Comparison of ENCODE assay signal across 1 cellular context in the genomic region with DNA sequence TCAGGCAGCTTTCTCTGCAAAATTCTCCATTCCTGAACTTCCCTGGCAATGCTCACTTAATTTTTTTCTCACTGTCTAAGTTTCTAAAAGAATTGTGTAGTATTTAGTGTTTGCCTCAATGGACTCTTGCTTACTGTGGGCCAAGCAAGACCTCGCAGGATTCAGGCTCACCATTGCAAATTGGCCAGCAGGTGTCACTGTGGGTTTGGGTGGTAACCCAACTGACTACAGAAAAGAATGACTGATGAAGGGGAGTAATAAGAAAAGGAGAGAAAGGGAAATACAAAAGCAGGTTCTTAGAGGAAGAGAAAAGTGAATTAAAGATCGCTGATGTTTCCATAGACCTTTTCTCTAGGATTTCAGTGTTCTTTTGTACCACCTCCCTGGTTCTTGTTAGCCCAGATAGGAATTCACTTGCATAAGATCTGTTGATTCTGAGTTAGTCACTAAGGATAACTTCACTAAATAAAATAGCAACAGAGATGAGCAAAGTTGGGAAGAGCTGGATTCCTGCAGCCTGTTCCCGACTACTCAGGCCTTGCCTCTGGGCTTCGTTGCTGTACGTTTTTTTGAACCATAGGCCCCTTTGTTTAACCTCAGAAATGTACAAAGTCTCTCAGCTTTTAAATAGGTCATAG.
A peak's percentile ranks its signal among the peaks of the same experiment; 100 is the strongest.
TF ChIP-seq lines count a peak whose summit lies in the region.

No MANE protein-coding gene starts in this region.

TF ChIP-seq in HEK293, 187 proteins besides CTCF, POLR2A, EP300 and RAD21 (continued from another document):
- TF ChIP-seq, protein P1, sequence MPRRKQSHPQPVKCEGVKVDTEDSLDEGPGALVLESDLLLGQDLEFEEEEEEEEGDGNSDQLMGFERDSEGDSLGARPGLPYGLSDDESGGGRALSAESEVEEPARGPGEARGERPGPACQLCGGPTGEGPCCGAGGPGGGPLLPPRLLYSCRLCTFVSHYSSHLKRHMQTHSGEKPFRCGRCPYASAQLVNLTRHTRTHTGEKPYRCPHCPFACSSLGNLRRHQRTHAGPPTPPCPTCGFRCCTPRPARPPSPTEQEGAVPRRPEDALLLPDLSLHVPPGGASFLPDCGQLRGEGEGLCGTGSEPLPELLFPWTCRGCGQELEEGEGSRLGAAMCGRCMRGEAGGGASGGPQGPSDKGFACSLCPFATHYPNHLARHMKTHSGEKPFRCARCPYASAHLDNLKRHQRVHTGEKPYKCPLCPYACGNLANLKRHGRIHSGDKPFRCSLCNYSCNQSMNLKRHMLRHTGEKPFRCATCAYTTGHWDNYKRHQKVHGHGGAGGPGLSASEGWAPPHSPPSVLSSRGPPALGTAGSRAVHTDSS (tag by site-specific recombination; IDR thresholded peaks at IDR 0.05) = no peak
- peak; percentile 88 for TF ChIP-seq ZNF2 (tag by site-specific recombination; IDR thresholded peaks at IDR 0.05)
- no peak for TF ChIP-seq ZEB2 (tag by site-specific recombination; IDR thresholded peaks at IDR 0.05)
- no peak for TF ChIP-seq ZNF132 (tag by site-specific recombination; IDR thresholded peaks at IDR 0.05; ENCODE audit: borderline replicate concordance)
- no peak for TF ChIP-seq ZNF600 (tag by site-specific recombination; IDR thresholded peaks at IDR 0.05)
- TF ChIP-seq ZBTB48 (tag by site-specific recombination; IDR thresholded peaks at IDR 0.05) = no peak
- TF ChIP-seq ZNF394 (tag by site-specific recombination; IDR thresholded peaks at IDR 0.05; ENCODE audit: borderline replicate concordance) = no peak
- no peak for TF ChIP-seq ZNF335 (tag by site-specific recombination; conservative IDR thresholded peaks at IDR 0.05)
- TF ChIP-seq, protein P2, sequence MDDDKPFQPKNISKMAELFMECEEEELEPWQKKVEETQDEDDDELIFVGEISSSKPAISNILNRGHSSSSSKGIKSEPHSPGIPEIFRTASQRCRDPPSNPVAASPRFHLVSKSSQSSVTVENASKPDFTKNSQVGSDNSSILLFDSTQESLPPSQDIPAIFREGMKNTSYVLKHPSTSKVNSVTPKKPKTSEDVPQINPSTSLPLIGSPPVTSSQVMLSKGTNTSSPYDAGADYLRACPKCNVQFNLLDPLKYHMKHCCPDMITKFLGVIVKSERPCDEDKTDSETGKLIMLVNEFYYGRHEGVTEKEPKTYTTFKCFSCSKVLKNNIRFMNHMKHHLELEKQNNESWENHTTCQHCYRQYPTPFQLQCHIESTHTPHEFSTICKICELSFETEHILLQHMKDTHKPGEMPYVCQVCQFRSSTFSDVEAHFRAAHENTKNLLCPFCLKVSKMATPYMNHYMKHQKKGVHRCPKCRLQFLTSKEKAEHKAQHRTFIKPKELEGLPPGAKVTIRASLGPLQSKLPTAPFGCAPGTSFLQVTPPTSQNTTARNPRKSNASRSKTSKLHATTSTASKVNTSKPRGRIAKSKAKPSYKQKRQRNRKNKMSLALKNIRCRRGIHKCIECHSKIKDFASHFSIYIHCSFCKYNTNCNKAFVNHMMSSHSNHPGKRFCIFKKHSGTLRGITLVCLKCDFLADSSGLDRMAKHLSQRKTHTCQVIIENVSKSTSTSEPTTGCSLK (tag by site-specific recombination; IDR thresholded peaks at IDR 0.05) = no peak
- TF ChIP-seq GLIS2 (tag by site-specific recombination; IDR thresholded peaks at IDR 0.05) = no peak
- no peak for TF ChIP-seq ZNF514 (tag by site-specific recombination; IDR thresholded peaks at IDR 0.05)
- TF ChIP-seq ZNF660 (tag by site-specific recombination; IDR thresholded peaks at IDR 0.05) = 0 out of 2 replicates have a peak, but pooled peaks have one; percentile 35
- TF ChIP-seq ZNF140 (tag by site-specific recombination; IDR thresholded peaks at IDR 0.05) = no peak
- TF ChIP-seq ZNF416 (tag by site-specific recombination; IDR thresholded peaks at IDR 0.05) = no peak
- TF ChIP-seq, protein P3, sequence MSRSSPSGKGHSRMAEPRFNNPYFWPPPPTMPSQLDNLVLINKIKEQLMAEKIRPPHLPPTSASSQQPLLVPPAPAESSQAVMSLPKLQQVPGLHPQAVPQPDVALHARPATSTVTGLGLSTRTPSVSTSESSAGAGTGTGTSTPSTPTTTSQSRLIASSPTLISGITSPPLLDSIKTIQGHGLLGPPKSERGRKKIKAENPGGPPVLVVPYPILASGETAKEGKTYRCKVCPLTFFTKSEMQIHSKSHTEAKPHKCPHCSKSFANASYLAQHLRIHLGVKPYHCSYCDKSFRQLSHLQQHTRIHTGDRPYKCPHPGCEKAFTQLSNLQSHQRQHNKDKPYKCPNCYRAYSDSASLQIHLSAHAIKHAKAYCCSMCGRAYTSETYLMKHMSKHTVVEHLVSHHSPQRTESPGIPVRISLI (tag by site-specific recombination; IDR thresholded peaks at IDR 0.05) = no peak
- TF ChIP-seq SCRT2 (tag by site-specific recombination; IDR thresholded peaks at IDR 0.05) = 0 out of 2 replicates have a peak, but pooled peaks have one; percentile 35
- no peak for TF ChIP-seq ZNF624 (tag by site-specific recombination; IDR thresholded peaks at IDR 0.05)
- TF ChIP-seq ZBTB7A (tag by site-specific recombination; IDR thresholded peaks at IDR 0.05; ENCODE audit: low read depth) = no peak
- no peak for TF ChIP-seq ZNF292 (tag by site-specific recombination; IDR thresholded peaks at IDR 0.05; ENCODE audit: borderline replicate concordance, low read depth)
- TF ChIP-seq ZNF658 (tag by site-specific recombination; IDR thresholded peaks at IDR 0.05) = no peak
- no peak for TF ChIP-seq ZNF37A (tag by site-specific recombination; IDR thresholded peaks at IDR 0.05)
- TF ChIP-seq ZNF776 (tag by site-specific recombination; IDR thresholded peaks at IDR 0.05; ENCODE audit: borderline replicate concordance) = no peak
- TF ChIP-seq, protein P4, sequence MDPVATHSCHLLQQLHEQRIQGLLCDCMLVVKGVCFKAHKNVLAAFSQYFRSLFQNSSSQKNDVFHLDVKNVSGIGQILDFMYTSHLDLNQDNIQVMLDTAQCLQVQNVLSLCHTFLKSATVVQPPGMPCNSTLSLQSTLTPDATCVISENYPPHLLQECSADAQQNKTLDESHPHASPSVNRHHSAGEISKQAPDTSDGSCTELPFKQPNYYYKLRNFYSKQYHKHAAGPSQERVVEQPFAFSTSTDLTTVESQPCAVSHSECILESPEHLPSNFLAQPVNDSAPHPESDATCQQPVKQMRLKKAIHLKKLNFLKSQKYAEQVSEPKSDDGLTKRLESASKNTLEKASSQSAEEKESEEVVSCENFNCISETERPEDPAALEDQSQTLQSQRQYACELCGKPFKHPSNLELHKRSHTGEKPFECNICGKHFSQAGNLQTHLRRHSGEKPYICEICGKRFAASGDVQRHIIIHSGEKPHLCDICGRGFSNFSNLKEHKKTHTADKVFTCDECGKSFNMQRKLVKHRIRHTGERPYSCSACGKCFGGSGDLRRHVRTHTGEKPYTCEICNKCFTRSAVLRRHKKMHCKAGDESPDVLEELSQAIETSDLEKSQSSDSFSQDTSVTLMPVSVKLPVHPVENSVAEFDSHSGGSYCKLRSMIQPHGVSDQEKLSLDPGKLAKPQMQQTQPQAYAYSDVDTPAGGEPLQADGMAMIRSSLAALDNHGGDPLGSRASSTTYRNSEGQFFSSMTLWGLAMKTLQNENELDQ (tag by site-specific recombination; IDR thresholded peaks at IDR 0.05; ENCODE audit: low read depth) = no peak
- no peak for TF ChIP-seq GFI1B (tag by site-specific recombination; IDR thresholded peaks at IDR 0.05)
- no peak for TF ChIP-seq ZNF677 (tag by site-specific recombination; IDR thresholded peaks at IDR 0.05)
- TF ChIP-seq KLF1 (tag by site-specific recombination; IDR thresholded peaks at IDR 0.05) = no peak
- TF ChIP-seq ZNF175 (tag by site-specific recombination; IDR thresholded peaks at IDR 0.05) = no peak
- no peak for TF ChIP-seq ZNF626 (tag by site-specific recombination; IDR thresholded peaks at IDR 0.05)
TF ChIP-seq in HEK293: peak in this region for 6.
